8 cellular contexts compared by ENCODE assay signal in genomic region chr12:70609739-70610491, GRCh38.
DNase-seq lines count a peak whose midpoint lies in the region; ATAC-seq and TF ChIP-seq lines count a peak whose summit lies in the region.

No MANE protein-coding gene starts in this region.

- no peaks in the 10 kb centered on the region for H3K36me3 ChIP-seq in neuron (ENCODE audit: insufficient read depth, low read length)

- peak overlapping the region; percentile 96 for H2AFZ ChIP-seq in neuron (ENCODE audit: low read depth, low read length)

- H3K27me3 ChIP-seq in neuron (ENCODE audit: insufficient read depth, low read length), result peaks cover 11% of the 10 kb centered on the region

- H3K4me3 ChIP-seq in AG10803 (ENCODE audit: low read length) (peak overlapping the region; percentile 63), HFF-Myc (replicated peaks; ENCODE audit: low read depth, low read length) (peak overlapping the region; percentile 46), WI38 (ENCODE audit: low read depth, low read length) (peak overlapping the region; percentile 34; the same call in 1 of the 2 replicates), neuron (ENCODE audit: low read length) (peak overlapping the region; percentile 54)

- TF ChIP-seq CTCF in AG10803 (conservative IDR thresholded peaks at IDR 0.05; ENCODE audit: low read length) (no peak), HFF-Myc (IDR thresholded peaks at IDR 0.05; ENCODE audit: low read depth, low read length, missing control alignments) (no peak), WI38 (IDR thresholded peaks at IDR 0.05; ENCODE audit: low read depth, low read length) (no peak)

- DNase-seq in AG10803 (ENCODE audit: low read depth), result peak; percentile 39
- no peak for DNase-seq in HFF-Myc (ENCODE audit: extremely low read depth, low read depth)
- DNase-seq in glomerular visceral epithelial cell (ENCODE audit: extremely low spot score), result peak; percentile 46
- DNase-seq in NCI-H1092 (lab: John Stamatoyannopoulos, UW), result no peak
- no peak for DNase-seq in AML-193 (lab: John Stamatoyannopoulos, UW)

- ATAC-seq in HG03039 (IDR thresholded peaks at IDR 0.05; ENCODE audit: unreplicated experiment), result no peak

- no peaks in the 10 kb centered on the region for H3K9me3 ChIP-seq in neuron (ENCODE audit: low read length)

- H3K4me1 ChIP-seq in neuron (ENCODE audit: insufficient read depth, low read length), result peaks cover 11% of the 10 kb centered on the region

Comparison
In these comparisons a context has a peak if more than half of its experiments do, and no peak if none do; other contexts are left out.
1. DNase-seq: peak in AG10803 (single experiment) and glomerular visceral epithelial cell (single experiment); none in HFF-Myc (single experiment), NCI-H1092 (single experiment) and AML-193 (0 of 2).
2. Peak in every context shown above with its lines, with median percentiles within 50 percentile points of each other: H3K4me3 ChIP-seq.